1 cellular context compared by ENCODE assay signal in genomic region chr19:55549500-55550320, GRCh38.
A peak's percentile ranks its signal among the peaks of the same experiment; 100 is the strongest.
TF ChIP-seq lines count a peak whose summit lies in the region.

No MANE protein-coding gene starts in this region.

TF ChIP-seq in HepG2, 621 proteins besides CTCF, POLR2A, EP300 and RAD21 (continued from another document and continues in another):
- no peak for TF ChIP-seq ZBED4 (CRISPR knock-in tag; IDR thresholded peaks at IDR 0.05; ENCODE audit: borderline replicate concordance)
- TF ChIP-seq REL (CRISPR knock-in tag; conservative IDR thresholded peaks at IDR 0.05), result no peak
- TF ChIP-seq ATF7-NPFF (CRISPR knock-in tag; IDR thresholded peaks at IDR 0.05; ENCODE audit: low read depth), result no peak
- no peak for TF ChIP-seq SMC3 (IDR thresholded peaks at IDR 0.05; ENCODE audit: low read length)
- TF ChIP-seq JARID2 (CRISPR knock-in tag; IDR thresholded peaks at IDR 0.05; ENCODE audit: insufficient replicate concordance), result no peak
- peak; percentile 72 for TF ChIP-seq SRSF1 (optimal IDR thresholded peaks at IDR 0.05; ENCODE audit: low read depth, low read length)
- no peak for TF ChIP-seq DRAP1 (CRISPR knock-in tag; IDR thresholded peaks at IDR 0.05)
- no peak for TF ChIP-seq ZNF629 (CRISPR knock-in tag; conservative IDR thresholded peaks at IDR 0.05)
- TF ChIP-seq SNAPC5 (CRISPR knock-in tag; IDR thresholded peaks at IDR 0.05; ENCODE audit: borderline replicate concordance), result no peak
- TF ChIP-seq ZZZ3 (CRISPR knock-in tag; IDR thresholded peaks at IDR 0.05; ENCODE audit: borderline replicate concordance), result no peak
- TF ChIP-seq BRCA1 (CRISPR knock-in tag; IDR thresholded peaks at IDR 0.05), result no peak
- TF ChIP-seq NR2F6 (IDR thresholded peaks at IDR 0.05), result peak; percentile 76; the same call in 1 of the 2 replicates
- peak; percentile 78; the same call in 1 of the 2 replicates for TF ChIP-seq NR2F6 (CRISPR knock-in tag; IDR thresholded peaks at IDR 0.05)
- TF ChIP-seq ZNF335 (CRISPR knock-in tag; IDR thresholded peaks at IDR 0.05), result no peak
- TF ChIP-seq SALL1 (CRISPR knock-in tag; IDR thresholded peaks at IDR 0.05), result no peak; the same call in 1 of the 2 replicates
- no peak for TF ChIP-seq NFATC3 (CRISPR knock-in tag; IDR thresholded peaks at IDR 0.05)
- no peak for TF ChIP-seq ZNF3 (CRISPR knock-in tag; IDR thresholded peaks at IDR 0.05)
- TF ChIP-seq POLR2AphosphoS2 (IDR thresholded peaks at IDR 0.05; ENCODE audit: low read depth, low read length), result no peak
- TF ChIP-seq RNF2 (conservative IDR thresholded peaks at IDR 0.05; ENCODE audit: low read depth), result no peak
- TF ChIP-seq NFKBIZ (CRISPR knock-in tag; IDR thresholded peaks at IDR 0.05), result no peak
- no peak for TF ChIP-seq ZBTB37 (CRISPR knock-in tag; IDR thresholded peaks at IDR 0.05)
- no peak for TF ChIP-seq NR3C1 (CRISPR knock-in tag; IDR thresholded peaks at IDR 0.05)
- TF ChIP-seq ZNF18 (CRISPR knock-in tag; IDR thresholded peaks at IDR 0.05; ENCODE audit: insufficient replicate concordance), result no peak
- TF ChIP-seq LBX2 (CRISPR knock-in tag; IDR thresholded peaks at IDR 0.05; ENCODE audit: borderline replicate concordance), result no peak
- TF ChIP-seq HNF4G (IDR thresholded peaks at IDR 0.05; ENCODE audit: borderline replicate concordance, low read depth, low read length), result no peak
- TF ChIP-seq HNF4G (CRISPR knock-in tag; IDR thresholded peaks at IDR 0.05; ENCODE audit: borderline replicate concordance, low read depth), result no peak
- no peak for TF ChIP-seq ARID2 (CRISPR knock-in tag; IDR thresholded peaks at IDR 0.05; ENCODE audit: borderline replicate concordance)
- TF ChIP-seq ZNF326 (CRISPR knock-in tag; IDR thresholded peaks at IDR 0.05; ENCODE audit: borderline replicate concordance), result no peak
- 0 out of 2 replicates have a peak, but pooled peaks have one; percentile 45 for TF ChIP-seq ZGPAT (CRISPR knock-in tag; IDR thresholded peaks at IDR 0.05)
- peak; percentile 11; the same call in 1 of the 2 replicates for TF ChIP-seq ZNF331 (CRISPR knock-in tag; IDR thresholded peaks at IDR 0.05)
- TF ChIP-seq TEAD2 (CRISPR knock-in tag; IDR thresholded peaks at IDR 0.05), result no peak
- no peak for TF ChIP-seq TOPORS (CRISPR knock-in tag; IDR thresholded peaks at IDR 0.05)
- no peak for TF ChIP-seq TRIM22 (IDR thresholded peaks at IDR 0.05)
- TF ChIP-seq ZNF142 (CRISPR knock-in tag; IDR thresholded peaks at IDR 0.05), result no peak
- TF ChIP-seq ZNF180 (CRISPR knock-in tag; IDR thresholded peaks at IDR 0.05; ENCODE audit: borderline replicate concordance, low read depth), result no peak
- TF ChIP-seq ZNF552 (CRISPR knock-in tag; IDR thresholded peaks at IDR 0.05; ENCODE audit: borderline replicate concordance), result no peak
- no peak for TF ChIP-seq SMARCE1 (IDR thresholded peaks at IDR 0.05; ENCODE audit: borderline replicate concordance)
- no peak for TF ChIP-seq ZNF451 (CRISPR knock-in tag; IDR thresholded peaks at IDR 0.05)
- no peak; the same call in 1 of the 2 replicates for TF ChIP-seq ZBTB7B (CRISPR knock-in tag; IDR thresholded peaks at IDR 0.05)
- TF ChIP-seq STAT6 (CRISPR knock-in tag; IDR thresholded peaks at IDR 0.05; ENCODE audit: borderline replicate concordance), result no peak
- no peak for TF ChIP-seq KLF12 (CRISPR knock-in tag; IDR thresholded peaks at IDR 0.05; ENCODE audit: borderline replicate concordance)
- TF ChIP-seq MATR3 (CRISPR knock-in tag; IDR thresholded peaks at IDR 0.05), result no peak
- TF ChIP-seq ZNF598 (CRISPR knock-in tag; IDR thresholded peaks at IDR 0.05; ENCODE audit: borderline replicate concordance), result no peak
